In the genomic region with DNA sequence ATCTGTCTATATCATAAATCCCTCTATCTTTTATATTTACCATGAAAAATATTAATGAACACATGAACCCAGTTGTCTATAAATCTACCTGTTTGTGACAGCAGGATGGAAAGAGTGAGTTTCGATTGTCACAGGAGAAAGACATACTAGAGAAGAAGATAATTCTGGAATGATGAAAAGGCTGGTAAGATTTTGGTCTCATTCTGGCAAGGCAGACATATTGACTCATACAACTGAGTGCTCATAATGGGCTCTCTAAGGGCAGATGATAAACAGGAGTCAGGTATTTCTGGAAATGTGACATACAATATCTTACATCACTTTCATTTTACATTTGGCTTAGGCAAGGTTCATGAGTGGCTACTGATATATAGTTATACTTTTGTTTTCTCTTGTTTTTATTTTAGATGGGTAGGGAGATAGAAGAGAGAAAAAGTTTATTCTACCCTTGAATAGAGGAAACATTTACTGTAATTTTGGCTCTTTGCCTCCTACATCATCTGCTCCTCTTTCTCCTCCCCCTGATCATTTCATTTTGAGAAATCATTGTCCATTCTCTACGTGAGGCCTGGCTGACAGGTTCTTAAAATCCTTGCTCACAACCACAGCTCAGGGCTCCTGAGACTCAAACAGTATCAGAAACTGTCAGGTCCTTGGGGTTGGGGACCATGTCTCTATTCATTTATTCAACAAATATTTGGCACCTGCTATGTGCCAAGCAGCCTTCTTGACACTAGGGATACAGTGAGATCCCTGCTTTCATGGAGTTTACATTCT, we compare ENCODE assay signal across 17 cellular contexts. TPM values are rescaled to one million over a fixed set of nuclear protein-coding genes. Genes with fewer than 3 reads are reported as not detected.
DNase-seq lines count a peak whose midpoint lies in the region; ATAC-seq and TF ChIP-seq lines count a peak whose summit lies in the region.
"Had no signal": no experiment of that assay in that cellular context is flagged by ENCODE, and none has a peak within 500 bp of the region (broad histone marks: within the 10 kb centered on the region; RNA-seq: fewer than 3 reads in every experiment).

No MANE protein-coding gene starts in this region.

- H3K4me3 Mint-ChIP-seq in activated T-cell treated with anti-CD3 and anti-CD28 coated beads, Interleukin-2, amount 50 U/mL, for 4 hours, result no peak overlapping the region
- H3K4me3 Mint-ChIP-seq: activated naive CD4-positive, alpha-beta T cell treated with anti-CD3 and anti-CD28 coated beads, Interleukin-2, amount 50 U/mL, for 24 hours had no signal

- H3K4me1 ChIP-seq in HEK293 (ENCODE audit: control insufficient read depth, insufficient read depth, low read length), result no peaks in the 10 kb centered on the region
- H3K4me1 ChIP-seq in OCI-LY3 (ENCODE audit: low read length), result peaks cover 71% of the 10 kb centered on the region
- H3K4me1 ChIP-seq in A673 (ENCODE audit: insufficient read depth, low read length, poor library complexity, severe bottlenecking), result no peaks in the 10 kb centered on the region
- H3K4me1 ChIP-seq: left ventricle myocardium inferior had no signal

- CTCF ChIA-PET in HEK293 (lab: Yijun Ruan, JAX) (interaction anchor here (1.0 kb wide), 1 partner anchor 14 kb away, joined by 4 read pairs; a partner anchor contains a TSS), A673 (lab: Charles Lee) (no interaction called here)

- H3K9ac ChIP-seq in OCI-LY3 (ENCODE audit: low read length), result peak overlapping the region; percentile 19; the same call in 1 of the 2 replicates

- no TSS peak for BruUV-seq in A673 (replicated peaks; lab: Mats Ljungman, UMichigan)

- H3K9me3 ChIP-seq in HEK293 (ENCODE audit: control insufficient read depth, insufficient read depth, low read depth, low read length), result no peaks in the 10 kb centered on the region
- H3K9me3 ChIP-seq in OCI-LY3 (ENCODE audit: insufficient read depth, low read length), result no peaks in the 10 kb centered on the region
- H3K9me3 ChIP-seq in A673 (ENCODE audit: low read depth, low read length, poor library complexity, severe bottlenecking), result no peaks in the 10 kb centered on the region
- H3K9me3 ChIP-seq: left ventricle myocardium inferior, thoracic aorta had no signal

- no peak overlapping the region for H2AFZ ChIP-seq in OCI-LY3 (ENCODE audit: low read depth, low read length)

- H3K9me3 Mint-ChIP-seq in activated T-cell treated with anti-CD3 and anti-CD28 coated beads, Interleukin-2, amount 50 U/mL, for 4 hours, result no peaks in the 10 kb centered on the region
- H3K9me3 Mint-ChIP-seq: activated naive CD4-positive, alpha-beta T cell treated with anti-CD3 and anti-CD28 coated beads, Interleukin-2, amount 50 U/mL, for 24 hours; naive thymus-derived CD4-positive, alpha-beta T cell had no signal

- H3K79me2 ChIP-seq in OCI-LY3 (ENCODE audit: low read length), result peaks cover 8% of the 10 kb centered on the region

- H3K4me1 Mint-ChIP-seq in activated T-cell treated with anti-CD3 and anti-CD28 coated beads, Interleukin-2, amount 50 U/mL, for 4 hours (ENCODE audit: low read depth), result no peaks in the 10 kb centered on the region
- H3K4me1 Mint-ChIP-seq: activated naive CD4-positive, alpha-beta T cell treated with anti-CD3 and anti-CD28 coated beads, Interleukin-2, amount 50 U/mL, for 24 hours had no signal

- H3K36me3 Mint-ChIP-seq in activated T-cell treated with anti-CD3 and anti-CD28 coated beads, Interleukin-2, amount 50 U/mL, for 4 hours (ENCODE audit: insufficient read depth), result no peaks in the 10 kb centered on the region
- H3K36me3 Mint-ChIP-seq: activated naive CD4-positive, alpha-beta T cell treated with anti-CD3 and anti-CD28 coated beads, Interleukin-2, amount 50 U/mL, for 24 hours; naive thymus-derived CD4-positive, alpha-beta T cell had no signal

- no peak for DNase-seq in activated T-cell treated with anti-CD3 and anti-CD28 coated beads, Interleukin-2, amount 50 U/mL, for 4 hours
- DNase-seq in activated T-cell treated with anti-CD3 and anti-CD28 coated beads, Interleukin-2, amount 50 U/mL, for 1 hour, result no peak
- DNase-seq in islet precursor cell (peak; percentile 10), COLO829 (ENCODE audit: low spot score) (no peak), A673 (ENCODE audit: low spot score) (no peak)
- DNase-seq: activated CD4-positive, alpha-beta T cell treated with anti-CD3 and anti-CD28 coated beads, Interleukin-2, amount 50 U/mL, for 1 hour; AML-193; DMS 273 treated with DMSO at 0.1 percent for 48 hours; left ventricle myocardium inferior; naive thymus-derived CD4-positive, alpha-beta T cell; NCI-H345 had no signal

- no peak overlapping the region for H3K27ac ChIP-seq in HEK293 (ENCODE audit: extremely low read depth, low read depth, low read length)
- peak overlapping the region; percentile 64 for H3K27ac ChIP-seq in OCI-LY3 (ENCODE audit: low read length)
- no peak overlapping the region for H3K27ac ChIP-seq in A673 (ENCODE audit: low read depth, low read length, poor library complexity, severe bottlenecking)
- H3K27ac ChIP-seq: left ventricle myocardium inferior, thoracic aorta had no signal

- intact Hi-C loops in A673 (cut with micrococcal nuclease; ENCODE audit: unreplicated experiment), result no loop called here

- H3K4me2 ChIP-seq in OCI-LY3 (ENCODE audit: low read length), result peak overlapping the region; percentile 71

- no peaks in the 10 kb centered on the region for H3K27me3 Mint-ChIP-seq in activated T-cell treated with anti-CD3 and anti-CD28 coated beads, Interleukin-2, amount 50 U/mL, for 4 hours (ENCODE audit: low read depth)

- H3K27me3 ChIP-seq in OCI-LY3 (ENCODE audit: low read depth, low read length) (no peaks in the 10 kb centered on the region), A673 (replicated peaks; ENCODE audit: insufficient read depth, low read depth, low read length, poor library complexity) (peaks cover 21% of the 10 kb centered on the region)

- no peak overlapping the region for H3K4me3 ChIP-seq in HEK293 (ENCODE audit: low read depth, low read length)
- peak overlapping the region; percentile 4 for H3K4me3 ChIP-seq in OCI-LY3 (ENCODE audit: low read length)
- no peak overlapping the region for H3K4me3 ChIP-seq in A673 (ENCODE audit: low read depth, low read length, poor library complexity, severe bottlenecking)
- H3K4me3 ChIP-seq: left ventricle myocardium inferior, thoracic aorta had no signal

- TF ChIP-seq CTCF in HEK293 (tag by site-specific recombination; IDR thresholded peaks at IDR 0.05) (no peak), OCI-LY3 (IDR thresholded peaks at IDR 0.05; ENCODE audit: low read depth, low read length) (no peak), A673 (conservative IDR thresholded peaks at IDR 0.05; ENCODE audit: low read depth, low read length) (no peak)

- no peaks in the 10 kb centered on the region for H4K20me1 ChIP-seq in OCI-LY3 (ENCODE audit: insufficient read depth, low read length)

- peak; percentile 27 to 73 for ATAC-seq in activated T-cell treated with anti-CD3 and anti-CD28 coated beads, Interleukin-2, amount 50 U/mL, for 4 hours
- ATAC-seq in HG02884 (IDR thresholded peaks at IDR 0.05; ENCODE audit: unreplicated experiment), result no peak
- ATAC-seq: naive thymus-derived CD4-positive, alpha-beta T cell; Panc1 had no signal

- POLR2A ChIA-PET in HEK293 (lab: Yijun Ruan, JAX) (no interaction called here), A673 (lab: Charles Lee; ENCODE audit: low non-redundant PET) (no interaction called here)

- no peaks in the 10 kb centered on the region for H3K36me3 ChIP-seq in HEK293 (ENCODE audit: control insufficient read depth in 2 of 2, insufficient read depth in 1 of 2, low read length in 2 of 2)
- H3K36me3 ChIP-seq in OCI-LY3 (replicated peaks; ENCODE audit: low read depth, low read length), result peaks cover 4% of the 10 kb centered on the region
- no peaks in the 10 kb centered on the region for H3K36me3 ChIP-seq in A673 (ENCODE audit: insufficient read depth, low read length, poor library complexity, severe bottlenecking)
- H3K36me3 ChIP-seq: left ventricle myocardium inferior, thoracic aorta had no signal

TF ChIP-seq in HEK293, 187 proteins besides CTCF, POLR2A, EP300 and RAD21:
- TF ChIP-seq PRDM1 (tag by site-specific recombination; IDR thresholded peaks at IDR 0.05), result 0 out of 2 replicates have a peak, but pooled peaks have one; percentile 9
- TF ChIP-seq GLIS2 (tag by site-specific recombination; IDR thresholded peaks at IDR 0.05), result no peak

RNA-seq across cellular contexts. Expression of a gene that starts 14.4 kb away (rescaled TPM):
- under 1 TPM; 0.05 to 0.24 (median 0.18) TPM for total RNA-seq in activated T-cell treated with anti-CD3 and anti-CD28 coated beads, Interleukin-2, amount 50 U/mL, for 4 hours
- total RNA-seq in A673 (2021), result 0.15 TPM in 1 of 2 replicates, not detected in the other
